8 cellular contexts compared by ENCODE assay signal in genomic region chr10:115417585-115418265, GRCh38.
DNase-seq lines count a peak whose midpoint lies in the region; ATAC-seq and FAIRE-seq lines count a peak whose summit lies in the region.

No MANE protein-coding gene starts in this region.

- ATAC-seq in GM19328 (IDR thresholded peaks at IDR 0.05; ENCODE audit: unreplicated experiment) (peak; percentile 98), HG03108 (IDR thresholded peaks at IDR 0.05; ENCODE audit: unreplicated experiment) (peak; percentile 89), esophagus mucosa (peak; percentile 44)
- ATAC-seq in stimulated activated naive B cell treated with anti-CD40 and anti-IgM and Interleukin-4, amounts not matched to agents 10 μg/mL and 1 μg/mL and 100 μg/mL, for 72 hours (replicated peaks), result peak; percentile 64 to 65

- no peak overlapping the region for H3K4me3 Mint-ChIP-seq in stimulated activated naive B cell treated with anti-CD40 and anti-IgM and Interleukin-4, amounts not matched to agents 10 μg/mL and 1 μg/mL and 100 μg/mL, for 72 hours

- H3K9me3 Mint-ChIP-seq in stimulated activated naive B cell treated with anti-CD40 and anti-IgM and Interleukin-4, amounts not matched to agents 10 μg/mL and 1 μg/mL and 100 μg/mL, for 72 hours, result peaks cover 6 to 12% of the 10 kb centered on the region in 2 donors

- DNase-seq in Daoy (ENCODE audit: low read depth), result peak; percentile 48
- DNase-seq in OCI-M1 (lab: John Stamatoyannopoulos, UW), result peak; percentile 68
- no peak for DNase-seq in stimulated activated naive B cell treated with anti-CD40 and anti-IgM and Interleukin-4, amounts not matched to agents 10 μg/mL and 1 μg/mL and 100 μg/mL, for 72 hours
- DNase-seq in frontal cortex (ENCODE audit: low spot score in 2 of 2), result no peak
- no peak for DNase-seq in middle frontal gyrus (ENCODE audit: extremely low spot score, low spot score)

- no peak for FAIRE-seq in frontal cortex (lab: Jason Lieb, UNC)

- H3K36me3 Mint-ChIP-seq in stimulated activated naive B cell treated with anti-CD40 and anti-IgM and Interleukin-4, amounts not matched to agents 10 μg/mL and 1 μg/mL and 100 μg/mL, for 72 hours, result no peaks in the 10 kb centered on the region

- no peaks in the 10 kb centered on the region for H3K4me1 Mint-ChIP-seq in stimulated activated naive B cell treated with anti-CD40 and anti-IgM and Interleukin-4, amounts not matched to agents 10 μg/mL and 1 μg/mL and 100 μg/mL, for 72 hours

- H3K27me3 Mint-ChIP-seq in stimulated activated naive B cell treated with anti-CD40 and anti-IgM and Interleukin-4, amounts not matched to agents 10 μg/mL and 1 μg/mL and 100 μg/mL, for 72 hours, result no peaks in the 10 kb centered on the region

- no peak overlapping the region for H3K27ac Mint-ChIP-seq in stimulated activated naive B cell treated with anti-CD40 and anti-IgM and Interleukin-4, amounts not matched to agents 10 μg/mL and 1 μg/mL and 100 μg/mL, for 72 hours

Comparison
In these comparisons a context has a peak if more than half of its experiments do, and no peak if none do; other contexts are left out.
1. DNase-seq: peak in Daoy (single experiment) and OCI-M1 (single experiment); none in stimulated activated naive B cell treated with anti-CD40 and anti-IgM and Interleukin-4, amounts not matched to agents 10 μg/mL and 1 μg/mL and 100 μg/mL, for 72 hours (single experiment), frontal cortex (0 of 2) and middle frontal gyrus (single experiment).
2. ATAC-seq: peak in every context shown above with its lines; median percentile 98 in GM19328; 89 in HG03108; 64 in stimulated activated naive B cell treated with anti-CD40 and anti-IgM and Interleukin-4, amounts not matched to agents 10 μg/mL and 1 μg/mL and 100 μg/mL, for 72 hours; 44 in esophagus mucosa.